ENCODE assay signal across 12 cellular contexts in genomic region chr7:92808006-92808405, GRCh38. TPM values are rescaled to one million over a fixed set of nuclear protein-coding genes. Genes with fewer than 3 reads are reported as not detected.
DNase-seq lines count a peak whose midpoint lies in the region; ATAC-seq and TF ChIP-seq lines count a peak whose summit lies in the region.
"Had no signal": no experiment of that assay in that cellular context is flagged by ENCODE, and none has a peak within 500 bp of the region (broad histone marks: within the 10 kb centered on the region; RNA-seq: fewer than 3 reads in every experiment).

No MANE protein-coding gene starts in this region.

- CTCF ChIA-PET in activated CD4-positive, alpha-beta memory T cell treated with anti-CD3 and anti-CD28 coated beads, Interleukin-2, amount 10 ng/mL, durations not matched to agents 7 days and 5 days (lab: Charles Lee): interaction anchor here (1.8 kb wide), 1 partner anchor 25 kb away, joined by 5 read pairs; no protein-coding TSS in a partner anchor

- peaks cover 58% of the 10 kb centered on the region for H3K36me3 Mint-ChIP-seq in activated CD4-positive, alpha-beta memory T cell treated with anti-CD3 and anti-CD28 coated beads, Interleukin-2, amount 10 ng/mL, durations not matched to agents 7 days and 5 days (ENCODE audit: low read depth)

- POLR2A ChIA-PET in activated CD4-positive, alpha-beta memory T cell treated with anti-CD3 and anti-CD28 coated beads, Interleukin-2, amount 10 ng/mL, durations not matched to agents 7 days and 5 days (lab: Charles Lee): interaction anchor here (0.6 to 12.1 kb wide), 3 partner anchors 24 to 310 kb away, joined by 3 to 271 read pairs (median 16); partner anchors contain the start of genes CDK6 and SAMD9

- peaks cover 91% of the 10 kb centered on the region for H3K36me3 ChIP-seq in KOPT-K1 (ENCODE audit: insufficient read depth, low read length)
- H3K36me3 ChIP-seq: left ventricle myocardium inferior, suprapubic skin had no signal

- H3K27ac Mint-ChIP-seq in activated CD4-positive, alpha-beta memory T cell treated with anti-CD3 and anti-CD28 coated beads, Interleukin-2, amount 10 ng/mL, durations not matched to agents 7 days and 5 days: peak overlapping the region; percentile 76
- H3K27ac Mint-ChIP-seq: nephron progenitor cell had no signal

- no peaks in the 10 kb centered on the region for H3K27me3 ChIP-seq in foreskin keratinocyte
- H3K27me3 ChIP-seq: suprapubic skin had no signal

- ATAC-seq in foreskin keratinocyte (no peak), GM21515 (IDR thresholded peaks at IDR 0.05; ENCODE audit: unreplicated experiment) (no peak)

- no peaks in the 10 kb centered on the region for H3K27me3 Mint-ChIP-seq in activated CD4-positive, alpha-beta memory T cell treated with anti-CD3 and anti-CD28 coated beads, Interleukin-2, amount 10 ng/mL, durations not matched to agents 7 days and 5 days

- no peak overlapping the region for H3K4me3 Mint-ChIP-seq in activated CD4-positive, alpha-beta memory T cell treated with anti-CD3 and anti-CD28 coated beads, Interleukin-2, amount 10 ng/mL, durations not matched to agents 7 days and 5 days
- H3K4me3 Mint-ChIP-seq: nephron progenitor cell had no signal

- peak overlapping the region; percentile 98 for H3K27ac ChIP-seq in KOPT-K1 (ENCODE audit: low read depth, low read length, poor library complexity, severe bottlenecking)
- peak overlapping the region; percentile 73 for H3K27ac ChIP-seq in foreskin keratinocyte
- H3K27ac ChIP-seq: suprapubic skin had no signal

- no peak for TF ChIP-seq CTCF in foreskin keratinocyte (conservative IDR thresholded peaks at IDR 0.05)

- H3K9me3 Mint-ChIP-seq in activated CD4-positive, alpha-beta memory T cell treated with anti-CD3 and anti-CD28 coated beads, Interleukin-2, amount 10 ng/mL, durations not matched to agents 7 days and 5 days: peaks cover 10% of the 10 kb centered on the region

- no peaks in the 10 kb centered on the region for H3K9me3 ChIP-seq in KOPT-K1 (ENCODE audit: insufficient read depth, low read length, poor library complexity, severe bottlenecking)
- H3K9me3 ChIP-seq: left ventricle myocardium inferior, suprapubic skin had no signal

- H3K4me1 Mint-ChIP-seq in activated CD4-positive, alpha-beta memory T cell treated with anti-CD3 and anti-CD28 coated beads, Interleukin-2, amount 10 ng/mL, durations not matched to agents 7 days and 5 days: peaks cover 80% of the 10 kb centered on the region

- DNase-seq in EL: peak; percentile 48
- no peak for DNase-seq in activated CD4-positive, alpha-beta memory T cell treated with anti-CD3 and anti-CD28 coated beads, Interleukin-2, amount 10 ng/mL, durations not matched to agents 7 days and 5 days
- peak in 1 of 2 donors; percentile 53 for DNase-seq in foreskin keratinocyte
- DNase-seq in hypothalamus (lab: John Stamatoyannopoulos, UW): no peak
- DNase-seq in NCI-H524 treated with DMSO at 0.1 percent for 48 hours (lab: John Stamatoyannopoulos, UW): no peak
- DNase-seq: left ventricle myocardium inferior; NCI-H1930; nephron progenitor cell; NK-92 treated with Interleukin-12 subunit alpha and Interleukin-12 subunit beta, amount 100 ng/mL, for 24 hours had no signal

- peaks cover 45% of the 10 kb centered on the region for H3K4me1 ChIP-seq in foreskin keratinocyte

RNA-seq across cellular contexts. Expression of gene CDK6, which starts 28.4 kb away (rescaled TPM):
- total RNA-seq in activated CD4-positive, alpha-beta memory T cell treated with anti-CD3 and anti-CD28 coated beads, Interleukin-2, amount 10 ng/mL, durations not matched to agents 7 days and 5 days: 100 to 1,000 TPM; 105 TPM
- 80.6 and 96.9 TPM in 2 replicates for total RNA-seq in foreskin keratinocyte
- polyA plus RNA-seq in foreskin keratinocyte: 9.8 and 9.9 TPM in 2 replicates
